In genomic region chr2:39772086-39772811, GRCh38 we compare ENCODE assay signal across 12 cellular contexts. TPM values are rescaled to one million over a fixed set of nuclear protein-coding genes. Genes with fewer than 3 reads are reported as not detected.
DNase-seq lines count a peak whose midpoint lies in the region; ATAC-seq and TF ChIP-seq lines count a peak whose summit lies in the region.
"Had no signal": no experiment of that assay in that cellular context is flagged by ENCODE, and none has a peak within 500 bp of the region (broad histone marks: within the 10 kb centered on the region; RNA-seq: fewer than 3 reads in every experiment).

No MANE protein-coding gene starts in this region.

- H3K36me3 ChIP-seq in RWPE2 (ENCODE audit: low read depth) (peaks cover 76% of the 10 kb centered on the region), skeletal muscle tissue (ENCODE audit: control insufficient read depth in 3 of 3, insufficient read depth in 3 of 3, low read length in 3 of 3) (peaks cover 0 to 7% (median 7%) of the 10 kb centered on the region in 3 donors)

- peak overlapping the region; percentile 2 for H3K27ac Mint-ChIP-seq in activated CD8-positive, alpha-beta memory T cell treated with anti-CD3 and anti-CD28 coated beads, Interleukin-2, amount 10 ng/mL, durations not matched to agents 7 days and 5 days

- no peaks in the 10 kb centered on the region for H3K27me3 ChIP-seq in RWPE2 (ENCODE audit: insufficient read depth, poor library complexity, severe bottlenecking)
- H3K27me3 ChIP-seq in skeletal muscle tissue (ENCODE audit: control insufficient read depth in 3 of 3, insufficient read depth in 3 of 3, low read length in 3 of 3) = no peaks in the 10 kb centered on the region

- no peak overlapping the region for H3K9ac ChIP-seq in skeletal muscle tissue (ENCODE audit: low read depth in 1 of 3, low read length in 3 of 3)

- H3K4me1 Mint-ChIP-seq in activated CD8-positive, alpha-beta memory T cell treated with anti-CD3 and anti-CD28 coated beads, Interleukin-2, amount 10 ng/mL, durations not matched to agents 7 days and 5 days = peaks cover 54% of the 10 kb centered on the region

- no peak for DNase-seq in activated CD8-positive, alpha-beta memory T cell treated with anti-CD3 and anti-CD28 coated beads, Interleukin-2, amount 10 ng/mL, durations not matched to agents 7 days and 5 days
- DNase-seq in activated CD8-positive, alpha-beta memory T cell treated with anti-CD3 and anti-CD28 coated beads, Interleukin-2, amount 50 U/mL, for 4 hours = no peak
- DNase-seq in RWPE2 (ENCODE audit: low spot score) = no peak
- DNase-seq in epithelial cell of proximal tubule (ENCODE audit: low read depth) = peak; percentile 6
- no peak for DNase-seq in NCI-H2196 treated with DMSO at 0.1 percent for 48 hours (lab: John Stamatoyannopoulos, UW; ENCODE audit: unreplicated experiment)
- DNase-seq: AML-193, hippocampal formation, MM.1S had no signal

- H3K4me3 Mint-ChIP-seq in activated CD8-positive, alpha-beta memory T cell treated with anti-CD3 and anti-CD28 coated beads, Interleukin-2, amount 10 ng/mL, durations not matched to agents 7 days and 5 days = no peak overlapping the region

- peaks cover 48% of the 10 kb centered on the region for H3K36me3 Mint-ChIP-seq in activated CD8-positive, alpha-beta memory T cell treated with anti-CD3 and anti-CD28 coated beads, Interleukin-2, amount 10 ng/mL, durations not matched to agents 7 days and 5 days

- peaks cover 5% of the 10 kb centered on the region for H3K9me3 ChIP-seq in RWPE2 (ENCODE audit: severe bottlenecking)
- H3K9me3 ChIP-seq in skeletal muscle tissue (ENCODE audit: control insufficient read depth in 3 of 3, low read length in 3 of 3) = no peaks in the 10 kb centered on the region

- H3K27ac ChIP-seq in RWPE2 (ENCODE audit: poor library complexity, severe bottlenecking) (peak overlapping the region; percentile 81), skeletal muscle tissue (ENCODE audit: low read depth, low read length) (peak overlapping the region; percentile 26)
- H3K27ac ChIP-seq: VCaP had no signal

- TF ChIP-seq CTCF in RWPE2 (IDR thresholded peaks at IDR 0.05; ENCODE audit: poor library complexity, severe bottlenecking) = no peak
- no peak for TF ChIP-seq CTCF in epithelial cell of proximal tubule (conservative IDR thresholded peaks at IDR 0.05; ENCODE audit: low read depth, low read length)

- peak; percentile 63 for ATAC-seq in activated CD8-positive, alpha-beta memory T cell treated with anti-CD3 and anti-CD28 coated beads, Interleukin-2, amount 10 ng/mL, durations not matched to agents 7 days and 5 days
- peak; percentile 96 for ATAC-seq in RWPE2 (ENCODE audit: low read depth)
- no peak for ATAC-seq in GM21528 (IDR thresholded peaks at IDR 0.05; ENCODE audit: low FRiP score, unreplicated experiment)
- ATAC-seq in HG02884 (IDR thresholded peaks at IDR 0.05; ENCODE audit: unreplicated experiment) = no peak

- H3K4me3 ChIP-seq in RWPE2 (ENCODE audit: severe bottlenecking) = no peak overlapping the region
- H3K4me3 ChIP-seq in epithelial cell of proximal tubule (ENCODE audit: low read depth, low read length) = no peak overlapping the region
- no peak overlapping the region for H3K4me3 ChIP-seq in skeletal muscle tissue (ENCODE audit: low read length in 3 of 3)

- CTCF ChIA-PET in activated CD8-positive, alpha-beta memory T cell treated with anti-CD3 and anti-CD28 coated beads, Interleukin-2, amount 10 ng/mL, durations not matched to agents 7 days and 5 days (lab: Charles Lee) = no interaction called here

- H3K27me3 Mint-ChIP-seq in activated CD8-positive, alpha-beta memory T cell treated with anti-CD3 and anti-CD28 coated beads, Interleukin-2, amount 10 ng/mL, durations not matched to agents 7 days and 5 days = no peaks in the 10 kb centered on the region

- peaks cover 35% of the 10 kb centered on the region for H3K4me1 ChIP-seq in RWPE2 (ENCODE audit: insufficient read depth, poor library complexity, severe bottlenecking)
- H3K4me1 ChIP-seq in skeletal muscle tissue (ENCODE audit: control insufficient read depth in 3 of 3, insufficient read depth in 3 of 3, low read length in 3 of 3) = peaks cover 13 to 20% (median 18%) of the 10 kb centered on the region in 3 donors

- no peaks in the 10 kb centered on the region for H3K9me3 Mint-ChIP-seq in activated CD8-positive, alpha-beta memory T cell treated with anti-CD3 and anti-CD28 coated beads, Interleukin-2, amount 10 ng/mL, durations not matched to agents 7 days and 5 days (ENCODE audit: low read depth)

RNA-seq across cellular contexts. Expression of gene THUMPD2, which starts 6.8 kb away (rescaled TPM):
- 10 to 100 TPM; 16.0 to 20.8 TPM for total RNA-seq in activated CD8-positive, alpha-beta memory T cell treated with anti-CD3 and anti-CD28 coated beads, Interleukin-2, amount 10 ng/mL, durations not matched to agents 7 days and 5 days
- 5.2 and 6.7 TPM in 2 replicates for total RNA-seq in epithelial cell of proximal tubule
- 11.5 TPM for total RNA-seq in skeletal muscle tissue

Comparison
In these comparisons a context has a peak if more than half of its experiments do, and no peak if none do; other contexts are left out.
1. ATAC-seq: peak in activated CD8-positive, alpha-beta memory T cell treated with anti-CD3 and anti-CD28 coated beads, Interleukin-2, amount 10 ng/mL, durations not matched to agents 7 days and 5 days (single experiment) and RWPE2 (single experiment); none in GM21528 (single experiment) and HG02884 (single experiment).